Comparison of ENCODE assay signal across 8 cellular contexts in genomic region chr1:154559496-154559950, GRCh38. TPM values are rescaled to one million over a fixed set of nuclear protein-coding genes. Genes with fewer than 3 reads are reported as not detected.
DNase-seq lines count a peak whose midpoint lies in the region; ATAC-seq and TF ChIP-seq lines count a peak whose summit lies in the region.

No MANE protein-coding gene starts in this region.

- peak overlapping the region; percentile 93 for H3K27ac Mint-ChIP-seq in activated CD8-positive, alpha-beta T cell treated with anti-CD3 and anti-CD28 coated beads, Interleukin-2, amount 10 ng/mL, durations not matched to agents 7 days and 5 days

- ATAC-seq in GM19035 (IDR thresholded peaks at IDR 0.05; ENCODE audit: unreplicated experiment) (peak; percentile 42), lung (ENCODE audit: insufficient read depth, low FRiP score) (peak; percentile 67)
- peak; percentile 49 for ATAC-seq in activated CD8-positive, alpha-beta T cell treated with anti-CD3 and anti-CD28 coated beads, Interleukin-2, amount 10 ng/mL, durations not matched to agents 7 days and 5 days

- 6 to 7% methylated on average over 11 of the region's 11 CpGs for WGBS in lung, 2 donors

- TF ChIP-seq CTCF in AG10803 (conservative IDR thresholded peaks at IDR 0.05; ENCODE audit: low read length) (peak; percentile 95), lung (IDR thresholded peaks at IDR 0.05; ENCODE audit: control extremely low read depth, extremely low read depth) (peak; percentile 97)

- no peaks in the 10 kb centered on the region for H3K9me3 ChIP-seq in effector memory CD4-positive, alpha-beta T cell (ENCODE audit: control insufficient read depth, low read length)
- H3K9me3 ChIP-seq in lung (ENCODE audit: control insufficient read depth in 2 of 2, insufficient read depth in 1 of 2, low read length in 1 of 2) = no peaks in the 10 kb centered on the region

- H3K9me3 Mint-ChIP-seq in activated CD8-positive, alpha-beta T cell treated with anti-CD3 and anti-CD28 coated beads, Interleukin-2, amount 10 ng/mL, durations not matched to agents 7 days and 5 days (ENCODE audit: insufficient read depth) = no peaks in the 10 kb centered on the region

- DNase-seq in AG10803 (ENCODE audit: low read depth) = peak; percentile 90
- peak; percentile 69 for DNase-seq in HPDE6-E6E7 (ENCODE audit: extremely low spot score)
- peak; percentile 89 for DNase-seq in NCI-H82 treated with DMSO at 0.1 percent for 48 hours (lab: John Stamatoyannopoulos, UW; ENCODE audit: unreplicated experiment)
- DNase-seq in activated CD8-positive, alpha-beta T cell treated with anti-CD3 and anti-CD28 coated beads, Interleukin-2, amount 10 ng/mL, durations not matched to agents 7 days and 5 days = peak; percentile 90
- DNase-seq in effector memory CD4-positive, alpha-beta T cell = peak; percentile 49 to 77 (median 69)
- peak; percentile 90 for DNase-seq in lung (ENCODE audit: low spot score)
- peak; percentile 54 to 77 (median 67) for DNase-seq in stimulated activated CD4-positive, alpha-beta T cell treated with anti-CD3 and anti-CD28 coated beads, TNF-alpha, amount 100 ng/mL, for 4 hours (ENCODE audit: low read depth in 3 of 3)

- H3K27me3 ChIP-seq in effector memory CD4-positive, alpha-beta T cell (replicated peaks; ENCODE audit: control insufficient read depth, insufficient read depth, low read length, poor library complexity, severe bottlenecking) = no peaks in the 10 kb centered on the region
- H3K27me3 ChIP-seq in lung (ENCODE audit: control insufficient read depth, insufficient read depth) = no peaks in the 10 kb centered on the region

- CTCF ChIA-PET in activated CD8-positive, alpha-beta T cell treated with anti-CD3 and anti-CD28 coated beads, Interleukin-2, amount 10 ng/mL, durations not matched to agents 7 days and 5 days (lab: Charles Lee) = interaction anchor here (0.6 to 2.5 kb wide), 78 partner anchors 8 to 727 kb away, joined by 3 to 24 read pairs (median 5); partner anchors contain the start of genes ADAM15, ADAR, CHRNB2 and EFNA4

- H3K36me3 Mint-ChIP-seq in activated CD8-positive, alpha-beta T cell treated with anti-CD3 and anti-CD28 coated beads, Interleukin-2, amount 10 ng/mL, durations not matched to agents 7 days and 5 days (ENCODE audit: low read depth) = peaks cover 27% of the 10 kb centered on the region

- H3K4me1 Mint-ChIP-seq in activated CD8-positive, alpha-beta T cell treated with anti-CD3 and anti-CD28 coated beads, Interleukin-2, amount 10 ng/mL, durations not matched to agents 7 days and 5 days (ENCODE audit: low read depth) = peaks cover 37% of the 10 kb centered on the region

- H3K4me3 Mint-ChIP-seq in activated CD8-positive, alpha-beta T cell treated with anti-CD3 and anti-CD28 coated beads, Interleukin-2, amount 10 ng/mL, durations not matched to agents 7 days and 5 days = peak overlapping the region; percentile 90

- H3K4me3 ChIP-seq in AG10803 (ENCODE audit: low read length) = peak overlapping the region; percentile 76
- peak overlapping the region; percentile 56 for H3K4me3 ChIP-seq in effector memory CD4-positive, alpha-beta T cell (ENCODE audit: insufficient read depth, low read depth, low read length, poor library complexity, severe bottlenecking)
- H3K4me3 ChIP-seq in lung = peak overlapping the region; percentile 43

- H3K36me3 ChIP-seq in effector memory CD4-positive, alpha-beta T cell (ENCODE audit: control insufficient read depth, insufficient read depth, low read length) = peaks cover 18% of the 10 kb centered on the region
- H3K36me3 ChIP-seq in lung (ENCODE audit: control insufficient read depth in 2 of 2, insufficient read depth in 2 of 2, low read length in 2 of 2) = peaks cover 10 to 17% of the 10 kb centered on the region in 2 donors

- POLR2A ChIA-PET in activated CD8-positive, alpha-beta T cell treated with anti-CD3 and anti-CD28 coated beads, Interleukin-2, amount 10 ng/mL, durations not matched to agents 7 days and 5 days (lab: Charles Lee) = interaction anchor here (0.7 to 1.1 kb wide), 2 partner anchors 17 to 377 kb away, joined by 3 read pairs; partner anchors contain the start of gene PMVK

- H3K27ac ChIP-seq in effector memory CD4-positive, alpha-beta T cell (ENCODE audit: insufficient read depth, low read length, poor library complexity, severe bottlenecking) = peak overlapping the region; percentile 69
- H3K27ac ChIP-seq in lung (ENCODE audit: low read depth in 1 of 2, low read length in 1 of 2) = peak overlapping the region; percentile 83 to 90

- no peaks in the 10 kb centered on the region for H3K27me3 Mint-ChIP-seq in activated CD8-positive, alpha-beta T cell treated with anti-CD3 and anti-CD28 coated beads, Interleukin-2, amount 10 ng/mL, durations not matched to agents 7 days and 5 days (ENCODE audit: low read depth)

- H3K4me1 ChIP-seq in effector memory CD4-positive, alpha-beta T cell (ENCODE audit: control insufficient read depth, insufficient read depth, low read length, poor library complexity, severe bottlenecking) = peaks cover 14% of the 10 kb centered on the region
- peaks cover 10 to 12% of the 10 kb centered on the region in 2 donors for H3K4me1 ChIP-seq in lung (ENCODE audit: control insufficient read depth in 2 of 2, insufficient read depth in 2 of 2, low read length in 2 of 2)

RNA-seq across cellular contexts. Expression of gene UBE2Q1, which starts 1.1 kb away (rescaled TPM):
- 100 to 1,000 TPM in 1 of 2 experiments, 10 to 100 TPM in 1; 93.6 to 103 TPM for total RNA-seq in activated CD8-positive, alpha-beta T cell treated with anti-CD3 and anti-CD28 coated beads, Interleukin-2, amount 10 ng/mL, durations not matched to agents 7 days and 5 days
- total RNA-seq in lung = 10 to 100 TPM; 38.6 to 87.3 TPM
- 10 to 100 TPM; 34.3 to 47.9 TPM for polyA plus RNA-seq in lung

RNA-seq across cellular contexts. Expression of gene CHRNB2, which starts 8.1 kb away (rescaled TPM):
- not detected for total RNA-seq in activated CD8-positive, alpha-beta T cell treated with anti-CD3 and anti-CD28 coated beads, Interleukin-2, amount 10 ng/mL, durations not matched to agents 7 days and 5 days
- total RNA-seq in lung = under 1 TPM; 0.09 to 0.21 TPM
- polyA plus RNA-seq in lung = under 1 TPM; 0.06 to 0.07 TPM

RNA-seq across cellular contexts. Expression of gene ADAR, which starts 48.5 kb away (rescaled TPM):
- total RNA-seq in activated CD8-positive, alpha-beta T cell treated with anti-CD3 and anti-CD28 coated beads, Interleukin-2, amount 10 ng/mL, durations not matched to agents 7 days and 5 days = 100 to 1,000 TPM; 314 to 317 TPM
- 100 to 1,000 TPM; 140 to 141 TPM for total RNA-seq in lung
- polyA plus RNA-seq in lung = 10 to 100 TPM; 27.1 to 73.4 TPM

RNA-seq across cellular contexts. Expression of gene SHE, which starts 57.3 kb away (rescaled TPM):
- not detected for total RNA-seq in activated CD8-positive, alpha-beta T cell treated with anti-CD3 and anti-CD28 coated beads, Interleukin-2, amount 10 ng/mL, durations not matched to agents 7 days and 5 days
- 10 to 100 TPM; 25.3 to 33.5 TPM for total RNA-seq in lung
- polyA plus RNA-seq in lung = 10 to 100 TPM; 15.1 to 16.8 TPM

RNA-seq across cellular contexts. Expression of gene TDRD10, which starts 57.5 kb away (rescaled TPM):
- total RNA-seq in activated CD8-positive, alpha-beta T cell treated with anti-CD3 and anti-CD28 coated beads, Interleukin-2, amount 10 ng/mL, durations not matched to agents 7 days and 5 days = not detected
- total RNA-seq in lung = 1 to 10 TPM; 1.9 to 8.5 TPM
- 10 to 100 TPM in 1 of 2 donors, 1 to 10 TPM in 1; 6.1 to 12.6 TPM for polyA plus RNA-seq in lung

Comparison
In these comparisons a context has a peak if more than half of its experiments do, and no peak if none do; other contexts are left out.
1. Peak in every context shown above with its lines: DNase-seq, ATAC-seq, H3K4me3 ChIP-seq and H3K27ac ChIP-seq.